Comparison of ENCODE assay signal across 9 cellular contexts in genomic region chr1:67652800-67653199, GRCh38. TPM values are rescaled to one million over a fixed set of nuclear protein-coding genes. Genes with fewer than 3 reads are reported as not detected.
DNase-seq lines count a peak whose midpoint lies in the region; ATAC-seq, FAIRE-seq and TF ChIP-seq lines count a peak whose summit lies in the region.
"Had no signal": no experiment of that assay in that cellular context is flagged by ENCODE, and none has a peak within 500 bp of the region (broad histone marks: within the 10 kb centered on the region; RNA-seq: fewer than 3 reads in every experiment).

No MANE protein-coding gene starts in this region.

- H3K9me3 Mint-ChIP-seq in astrocyte (ENCODE audit: unreplicated experiment), result peaks cover 5% of the 10 kb centered on the region

- no peaks in the 10 kb centered on the region for H4K20me1 ChIP-seq in astrocyte (ENCODE audit: insufficient read depth, low read length)

- no peak overlapping the region for H3K4me3 Mint-ChIP-seq in astrocyte (ENCODE audit: unreplicated experiment)

- no peak overlapping the region for H3K27ac ChIP-seq in astrocyte (ENCODE audit: low read depth, low read length)

- no peaks in the 10 kb centered on the region for H3K36me3 ChIP-seq in astrocyte (ENCODE audit: insufficient read depth, low read length)

- ATAC-seq in GM18517 (IDR thresholded peaks at IDR 0.05; ENCODE audit: unreplicated experiment) (peak; percentile 51), omental fat pad (ENCODE audit: low FRiP score) (peak; percentile 98), GM21515 (IDR thresholded peaks at IDR 0.05; ENCODE audit: unreplicated experiment) (no peak)
- ATAC-seq: left colon had no signal

- FAIRE-seq in astrocyte (lab: Jason Lieb, UNC), result no peak

- no peak overlapping the region for H3K4me3 ChIP-seq in astrocyte (ENCODE audit: insufficient read depth, low read depth, low read length)

- DNase-seq in HK-2 (ENCODE audit: unreplicated experiment), result peak; percentile 13
- peak; percentile 77 for DNase-seq in astrocyte (ENCODE audit: low read depth)
- no peak for DNase-seq in omental fat pad (ENCODE audit: low spot score)
- DNase-seq in NCI-H1694 treated with DMSO at 0.1 percent for 48 hours (lab: John Stamatoyannopoulos, UW), result no peak
- no peak for DNase-seq in C1 segment of cervical spinal cord (lab: John Stamatoyannopoulos, UW)
- DNase-seq in stimulated activated CD8-positive, alpha-beta memory T cell treated with anti-CD3 and anti-CD28 coated beads, Interleukin-4, amount 100 ng/mL, for 48 hours, result no peak
- DNase-seq: left colon had no signal

- H3K36me3 Mint-ChIP-seq in astrocyte (ENCODE audit: low read depth, unreplicated experiment), result no peaks in the 10 kb centered on the region

- no peaks in the 10 kb centered on the region for H3K27me3 ChIP-seq in astrocyte (ENCODE audit: insufficient read depth, low read length)

- no peaks in the 10 kb centered on the region for H3K79me2 ChIP-seq in astrocyte (ENCODE audit: insufficient read depth, low read length)

- peaks cover 7% of the 10 kb centered on the region for H3K27me3 Mint-ChIP-seq in astrocyte (ENCODE audit: low read depth, unreplicated experiment)

- no peak for TF ChIP-seq CTCF in astrocyte (IDR thresholded peaks at IDR 0.05; ENCODE audit: insufficient read depth, low read depth, low read length)
- TF ChIP-seq CTCF in omental fat pad (IDR thresholded peaks at IDR 0.05), result no peak

- no peak overlapping the region for H3K4me2 ChIP-seq in astrocyte (ENCODE audit: low read length)

- no peaks in the 10 kb centered on the region for H3K9me3 ChIP-seq in astrocyte (ENCODE audit: insufficient read depth, low read depth, low read length)

- no peaks in the 10 kb centered on the region for H3K4me1 ChIP-seq in astrocyte (ENCODE audit: insufficient read depth, low read length)

- no peak overlapping the region for H3K27ac Mint-ChIP-seq in astrocyte (ENCODE audit: unreplicated experiment)

- no peak overlapping the region for H3K9ac ChIP-seq in astrocyte (ENCODE audit: low read length)

- peaks cover 8% of the 10 kb centered on the region for H3K4me1 Mint-ChIP-seq in astrocyte (ENCODE audit: low read depth, unreplicated experiment)

- no peak overlapping the region for H2AFZ ChIP-seq in astrocyte (ENCODE audit: low read depth, low read length)

RNA-seq across cellular contexts. Expression of gene GADD45A, which starts 32.2 kb away (rescaled TPM):
- total RNA-seq in astrocyte (127 and 162 TPM in 2 replicates), omental fat pad (100 to 1,000 TPM in 2 of 4 donors, 10 to 100 TPM in 2; 31.7 to 115 (median 67.2) TPM)

Comparison
In these comparisons a context has a peak if more than half of its experiments do, and no peak if none do; other contexts are left out.
1. DNase-seq: peak in HK-2 (single experiment) and astrocyte (single experiment); none in omental fat pad (single experiment), NCI-H1694 treated with DMSO at 0.1 percent for 48 hours (single experiment), C1 segment of cervical spinal cord (0 of 14) and stimulated activated CD8-positive, alpha-beta memory T cell treated with anti-CD3 and anti-CD28 coated beads, Interleukin-4, amount 100 ng/mL, for 48 hours (single experiment).